In the genomic region with DNA sequence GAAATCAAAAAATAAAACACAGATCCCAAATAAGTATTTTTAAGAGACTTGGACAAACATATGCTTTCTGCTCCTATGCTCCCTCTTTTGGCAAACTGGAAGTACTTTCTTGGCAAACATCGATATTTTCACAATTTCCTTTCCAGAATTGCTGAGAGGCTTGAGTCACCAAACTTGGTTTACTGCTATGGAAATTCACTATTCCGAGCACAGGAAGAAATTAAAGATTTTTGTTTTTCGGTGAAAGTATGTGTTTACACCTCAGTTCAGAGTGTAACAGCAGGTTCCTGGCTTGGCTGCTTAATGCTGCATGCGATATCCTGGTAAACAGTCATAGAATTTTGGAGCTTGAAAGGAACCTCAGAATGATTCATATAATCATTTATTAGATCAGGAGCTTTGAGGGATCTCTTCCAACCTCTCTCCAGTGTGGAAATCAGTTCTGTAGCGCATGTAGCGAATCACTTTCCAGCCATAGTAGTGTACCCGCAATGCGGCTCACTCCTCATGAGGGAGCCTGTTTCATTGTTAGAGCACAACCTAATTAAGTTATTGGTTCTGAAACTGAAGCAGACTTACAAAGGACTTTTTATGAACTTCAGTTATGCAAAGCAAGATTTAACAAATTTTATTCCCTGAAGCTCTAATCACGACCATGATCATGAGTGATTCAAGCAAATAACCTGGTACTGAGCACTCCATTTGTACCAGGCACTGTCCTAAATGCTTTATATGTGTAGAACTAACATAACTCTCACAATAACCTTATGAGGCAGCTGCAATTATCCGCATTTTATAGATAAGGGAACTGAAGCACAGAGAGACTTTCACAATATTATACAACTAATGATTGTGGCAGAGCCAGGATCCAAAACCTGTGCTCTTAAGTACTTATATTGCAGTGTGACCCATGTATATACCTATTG, we compare ENCODE assay signal across 8 cellular contexts. TPM values are rescaled to one million over a fixed set of nuclear protein-coding genes. Genes with fewer than 3 reads are reported as not detected.
A peak's percentile ranks its signal among the peaks of the same experiment; 100 is the strongest.
DNase-seq lines count a peak whose midpoint lies in the region; ATAC-seq and TF ChIP-seq lines count a peak whose summit lies in the region.

No MANE protein-coding gene starts in this region.

- H4K20me1 ChIP-seq in Loucy (ENCODE audit: insufficient read depth, low read length, poor library complexity, severe bottlenecking) (no peaks in the 10 kb centered on the region), mammary epithelial cell (ENCODE audit: insufficient read depth, low read length) (no peaks in the 10 kb centered on the region)

- no peak overlapping the region for H3K27ac Mint-ChIP-seq in type B pancreatic cell
- H3K27ac Mint-ChIP-seq in activated T-helper 17 cell treated with anti-CD3 and anti-CD28 coated beads, Interleukin-2, amount 50 U/mL, for 72 hours = no peak overlapping the region

- peaks cover 4% of the 10 kb centered on the region for H3K9me3 Mint-ChIP-seq in type B pancreatic cell
- no peaks in the 10 kb centered on the region for H3K9me3 Mint-ChIP-seq in activated T-helper 17 cell treated with anti-CD3 and anti-CD28 coated beads, Interleukin-2, amount 50 U/mL, for 72 hours

- H3K4me3 ChIP-seq in Loucy (ENCODE audit: low read length, poor library complexity, severe bottlenecking) (no peak overlapping the region), mammary epithelial cell (replicated peaks in 1 of 3; ENCODE audit: insufficient read depth in 1 of 3, low read depth in 2 of 3, low read length in 3 of 3) (peak overlapping the region; percentile 14 to 40 (median 36))

- H3K27me3 ChIP-seq in Loucy (ENCODE audit: insufficient read depth, low read length, poor library complexity, severe bottlenecking) (no peaks in the 10 kb centered on the region), mammary epithelial cell (ENCODE audit: insufficient read depth, low read length) (no peaks in the 10 kb centered on the region)

- dilution Hi-C loops in mammary epithelial cell (cut with HindIII; ENCODE audit: low sequenced_read_pairs) = no loop called here

- H3K27ac ChIP-seq in C4-2B (no peak overlapping the region), mammary epithelial cell (ENCODE audit: insufficient read depth, low read depth, low read length) (peak overlapping the region; percentile 95)

- H2AFZ ChIP-seq in Loucy (ENCODE audit: low read length) (peak overlapping the region; percentile 47), mammary epithelial cell (ENCODE audit: low read depth, low read length) (peak overlapping the region; percentile 74)

- no peaks in the 10 kb centered on the region for H3K9me2 ChIP-seq in Loucy (replicated peaks; ENCODE audit: low read depth, low read length)

- peaks cover 9% of the 10 kb centered on the region for H3K4me1 Mint-ChIP-seq in type B pancreatic cell (ENCODE audit: unreplicated experiment)
- no peaks in the 10 kb centered on the region for H3K4me1 Mint-ChIP-seq in activated T-helper 17 cell treated with anti-CD3 and anti-CD28 coated beads, Interleukin-2, amount 50 U/mL, for 72 hours

- no peak overlapping the region for H3K4me3 Mint-ChIP-seq in type B pancreatic cell
- H3K4me3 Mint-ChIP-seq in activated T-helper 17 cell treated with anti-CD3 and anti-CD28 coated beads, Interleukin-2, amount 50 U/mL, for 72 hours = no peak overlapping the region

- H3K9ac ChIP-seq in Loucy (ENCODE audit: low read depth, low read length, poor library complexity, severe bottlenecking) = no peak overlapping the region
- peak overlapping the region; percentile 80 for H3K9ac ChIP-seq in mammary epithelial cell (ENCODE audit: insufficient read depth, low read length)

- H3K36me3 ChIP-seq in Loucy (ENCODE audit: insufficient read depth, low read length) (no peaks in the 10 kb centered on the region), mammary epithelial cell (ENCODE audit: insufficient read depth, low read length) (no peaks in the 10 kb centered on the region)

- intact Hi-C loops in mammary epithelial cell (cut with micrococcal nuclease) = loop anchor here (1.0 to 10.0 kb wide), 6 partner anchors 23 to 180 kb away; partner anchors contain the start of genes ANAPC7, ATP2A2 and IFT81

- H3K27me3 Mint-ChIP-seq in type B pancreatic cell = peaks cover 13% of the 10 kb centered on the region
- peaks cover 6% of the 10 kb centered on the region for H3K27me3 Mint-ChIP-seq in activated T-helper 17 cell treated with anti-CD3 and anti-CD28 coated beads, Interleukin-2, amount 50 U/mL, for 72 hours

- no peaks in the 10 kb centered on the region for H3F3A ChIP-seq in Loucy (ENCODE audit: low read depth)

- ATAC-seq in left lobe of liver = peak; percentile 91
- ATAC-seq in HG03039 (IDR thresholded peaks at IDR 0.05; ENCODE audit: unreplicated experiment) = no peak
- ATAC-seq in activated T-helper 17 cell treated with anti-CD3 and anti-CD28 coated beads, Interleukin-2, amount 50 U/mL, for 72 hours (replicated peaks) = no peak

- H3K79me2 ChIP-seq in Loucy (ENCODE audit: insufficient read depth, low read length) (no peaks in the 10 kb centered on the region), mammary epithelial cell (ENCODE audit: insufficient read depth, low read length) (no peaks in the 10 kb centered on the region)

- H3K36me3 Mint-ChIP-seq in type B pancreatic cell = peaks cover 30% of the 10 kb centered on the region
- H3K36me3 Mint-ChIP-seq in activated T-helper 17 cell treated with anti-CD3 and anti-CD28 coated beads, Interleukin-2, amount 50 U/mL, for 72 hours (ENCODE audit: low read depth) = no peaks in the 10 kb centered on the region

- DNase-seq in mammary epithelial cell (peak; percentile 74), left lobe of liver (ENCODE audit: low spot score) (no peak), type B pancreatic cell (ENCODE audit: extremely low spot score, unreplicated experiment) (no peak), iPS-NIHi7 (ENCODE audit: extremely low spot score) (no peak)

- no TSS peak for BruUV-seq in mammary epithelial cell (replicated peaks; lab: Mats Ljungman, UMichigan)

- in situ Hi-C loops in mammary epithelial cell (cut with MboI; ENCODE audit: low sequenced_read_pairs in 2 of 2) = loop anchor here in 1 of 2 donors (10.0 kb wide), 1 partner anchor 120 kb away; no protein-coding TSS in a partner anchor

- CTCF ChIA-PET in mammary epithelial cell (lab: Charles Lee; ENCODE audit: low non-redundant PET) = interaction anchor here (0.7 kb wide), 1 partner anchor 63 kb away, joined by 4 read pairs; no protein-coding TSS in a partner anchor

- H3K9me3 ChIP-seq in Loucy (ENCODE audit: insufficient read depth, low read depth, low read length) (no peaks in the 10 kb centered on the region), mammary epithelial cell (replicated peaks; ENCODE audit: insufficient read depth, low read length) (no peaks in the 10 kb centered on the region)

- no peaks in the 10 kb centered on the region for H3K4me1 ChIP-seq in Loucy (ENCODE audit: insufficient read depth, low read length, poor library complexity, severe bottlenecking)
- H3K4me1 ChIP-seq in mammary epithelial cell (ENCODE audit: insufficient read depth, low read length) = peaks cover 25% of the 10 kb centered on the region

- 5% methylated on average over 10 of the region's 10 CpGs for WGBS in mammary epithelial cell (ENCODE audit: low coverage, missing lambda C conversion rate)

- H3K4me2 ChIP-seq in Loucy (ENCODE audit: low read depth, low read length, poor library complexity, severe bottlenecking) = no peak overlapping the region
- peak overlapping the region; percentile 88 for H3K4me2 ChIP-seq in mammary epithelial cell (ENCODE audit: insufficient read depth, low read depth, low read length)

- peak; percentile 74 for TF ChIP-seq CTCF in C4-2B (conservative IDR thresholded peaks at IDR 0.05)
- peak; percentile 62 for TF ChIP-seq CTCF in Loucy (conservative IDR thresholded peaks at IDR 0.05; ENCODE audit: low read length)
- peak; percentile 57 to 69 for TF ChIP-seq CTCF in mammary epithelial cell (conservative IDR thresholded peaks at IDR 0.05 in 1 of 2, IDR thresholded peaks at IDR 0.05 in 1 of 2; ENCODE audit: extremely low read depth in 1 of 2, insufficient read depth in 1 of 2, low read depth in 1 of 2, low read length in 2 of 2)
- TF ChIP-seq CTCF in type B pancreatic cell (conservative IDR thresholded peaks at IDR 0.05) = peak; percentile 63

RNA-seq across cellular contexts. Expression of gene ATP2A2, which starts 56.4 kb away (rescaled TPM):
- 100 to 1,000 TPM; 311 to 337 TPM for total RNA-seq in mammary epithelial cell
- polyA plus RNA-seq in mammary epithelial cell = 156 TPM
- polyA minus RNA-seq in mammary epithelial cell = 444 TPM
- 118 TPM for total RNA-seq in left lobe of liver
- 163 and 203 TPM in 2 replicates for total RNA-seq in type B pancreatic cell (ENCODE audit: low replicate concordance)
- total RNA-seq in activated T-helper 17 cell treated with anti-CD3 and anti-CD28 coated beads, Interleukin-2, amount 50 U/mL, for 72 hours = 100 to 1,000 TPM; 135 to 261 TPM
